In genomic region chr7:94591185-94591584, GRCh38 we compare ENCODE assay signal across 16 cellular contexts.
DNase-seq lines count a peak whose midpoint lies in the region; ATAC-seq and TF ChIP-seq lines count a peak whose summit lies in the region.
"Had no signal": no experiment of that assay in that cellular context is flagged by ENCODE, and none has a peak within 500 bp of the region (broad histone marks: within the 10 kb centered on the region; RNA-seq: fewer than 3 reads in every experiment).

No MANE protein-coding gene starts in this region.

- ATAC-seq in GM18867 (IDR thresholded peaks at IDR 0.05; ENCODE audit: unreplicated experiment) (peak; percentile 61), HG02678 (IDR thresholded peaks at IDR 0.05; ENCODE audit: unreplicated experiment) (peak; percentile 77), HG03571 (IDR thresholded peaks at IDR 0.05; ENCODE audit: unreplicated experiment) (peak; percentile 70), lung (ENCODE audit: insufficient read depth, low FRiP score) (peak; percentile 81)
- ATAC-seq: activated naive CD4-positive, alpha-beta T cell treated with anti-CD3 and anti-CD28 coated beads, Interleukin-2, amount 50 U/mL, for 72 hours; T-cell had no signal

- H3K36me3 ChIP-seq in lung (ENCODE audit: control insufficient read depth in 2 of 2, insufficient read depth in 2 of 2, low read length in 2 of 2) (no peaks in the 10 kb centered on the region), osteoblast (ENCODE audit: insufficient read depth, low read length) (no peaks in the 10 kb centered on the region)
- H3K36me3 ChIP-seq: thoracic aorta had no signal

- H3K4me3 ChIP-seq in lung (no peak overlapping the region), osteoblast (ENCODE audit: insufficient read depth, low read length) (no peak overlapping the region)
- H3K4me3 ChIP-seq: thoracic aorta had no signal

- H3K79me2 ChIP-seq in osteoblast (ENCODE audit: insufficient read depth, low read length) = no peaks in the 10 kb centered on the region

- no peaks in the 10 kb centered on the region for H4K20me1 ChIP-seq in osteoblast (ENCODE audit: insufficient read depth, low read length)

- no peak overlapping the region for H2AFZ ChIP-seq in osteoblast (ENCODE audit: low read length)

- H3K27ac ChIP-seq in lung (ENCODE audit: low read depth in 1 of 2, low read length in 1 of 2) = no peak overlapping the region
- H3K27ac ChIP-seq in substantia nigra (ENCODE audit: low read depth, low read length, poor library complexity, severe bottlenecking) = no peak overlapping the region
- H3K27ac ChIP-seq in osteoblast (ENCODE audit: low read depth, low read length) = no peak overlapping the region
- H3K27ac ChIP-seq: thoracic aorta had no signal

- DNase-seq in lung (ENCODE audit: low spot score) = no peak
- no peak for DNase-seq in substantia nigra (lab: John Stamatoyannopoulos, UW)
- no peak for DNase-seq in NCI-H1105 treated with DMSO at 0.1 percent for 48 hours (lab: John Stamatoyannopoulos, UW)
- DNase-seq in osteoblast (ENCODE audit: insufficient read length, low spot score, missing footprints) = no peak
- no peak for DNase-seq in NCI-H2196 treated with DMSO at 0.1 percent for 48 hours (lab: John Stamatoyannopoulos, UW; ENCODE audit: unreplicated experiment)
- DNase-seq: activated CD8-positive, alpha-beta memory T cell treated with anti-CD3 and anti-CD28 coated beads, Interleukin-2, amount 50 U/mL, for 48 hours; glutamatergic neuron; H7; KG1; NCI-H524; T-cell had no signal

- H3K4me1 ChIP-seq in lung (ENCODE audit: control insufficient read depth in 2 of 2, insufficient read depth in 2 of 2, low read length in 2 of 2) (no peaks in the 10 kb centered on the region), osteoblast (ENCODE audit: insufficient read depth, low read length) (no peaks in the 10 kb centered on the region)

- no peak for TF ChIP-seq CTCF in lung (IDR thresholded peaks at IDR 0.05; ENCODE audit: control extremely low read depth, extremely low read depth)
- no peak for TF ChIP-seq CTCF in osteoblast (IDR thresholded peaks at IDR 0.05; ENCODE audit: extremely low read depth, low read depth, low read length)

- WGBS in lung, 2 donors = 37 to 56% methylated on average over 2 of the region's 2 CpGs

- H3K9me3 ChIP-seq in lung (ENCODE audit: control insufficient read depth in 2 of 2, insufficient read depth in 1 of 2, low read length in 1 of 2) (no peaks in the 10 kb centered on the region), osteoblast (ENCODE audit: low read depth, low read length) (no peaks in the 10 kb centered on the region)
- H3K9me3 ChIP-seq: thoracic aorta had no signal

- no peak overlapping the region for H3K4me2 ChIP-seq in osteoblast (ENCODE audit: insufficient read depth, low read length)

- H3K27me3 ChIP-seq in lung (ENCODE audit: control insufficient read depth, insufficient read depth) (no peaks in the 10 kb centered on the region), osteoblast (ENCODE audit: insufficient read depth, low read length) (no peaks in the 10 kb centered on the region)
